In the genomic region with DNA sequence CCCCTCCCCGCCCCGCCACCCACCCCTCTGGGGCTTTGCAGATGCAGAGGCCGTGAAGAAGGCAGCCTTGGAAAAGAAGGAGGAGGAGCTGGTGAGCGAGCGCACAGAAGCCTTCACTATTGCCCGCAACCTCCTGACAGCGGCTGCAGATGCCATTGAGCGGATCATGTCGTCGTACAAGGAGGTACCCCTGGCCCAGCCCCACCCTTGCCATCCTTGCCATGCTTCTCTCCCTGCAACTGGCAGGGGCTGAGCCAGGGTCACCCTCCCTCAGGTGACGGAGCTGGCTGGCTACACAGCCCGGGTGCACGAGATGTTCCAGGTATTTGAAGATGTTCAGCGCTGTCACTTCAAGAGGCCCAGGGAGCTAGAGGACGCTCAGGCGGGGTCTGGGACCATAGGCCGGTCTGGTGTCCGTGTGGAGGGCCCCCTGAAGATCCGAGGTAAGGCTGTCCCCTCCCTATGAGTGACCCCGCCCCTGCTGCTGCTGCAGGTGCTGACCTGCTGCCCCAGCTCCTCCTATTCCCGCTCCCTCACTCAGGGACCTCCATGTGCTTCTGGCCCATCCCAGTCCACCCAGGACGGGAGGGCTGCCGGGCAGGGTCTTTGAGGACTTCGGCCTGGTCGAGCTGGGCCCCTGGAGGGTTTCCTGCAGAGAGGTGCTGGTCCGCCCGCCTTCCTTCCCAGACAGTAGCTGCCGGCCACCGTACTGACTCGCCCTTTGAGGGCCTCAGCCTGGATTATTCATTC, we compare ENCODE assay signal across 15 cellular contexts. TPM values are rescaled to one million over a fixed set of nuclear protein-coding genes. Genes with fewer than 3 reads are reported as not detected.
DNase-seq lines count a peak whose midpoint lies in the region; ATAC-seq, FAIRE-seq and TF ChIP-seq lines count a peak whose summit lies in the region.
"Had no signal": no experiment of that assay in that cellular context is flagged by ENCODE, and none has a peak within 500 bp of the region (broad histone marks: within the 10 kb centered on the region; RNA-seq: fewer than 3 reads in every experiment).

No MANE protein-coding gene starts in this region.

- CTCF ChIA-PET in K562 (lab: Yijun Ruan, JAX; ENCODE audit: low intra/inter-chr PET ratio) = no interaction called here

- H3K36me3 ChIP-seq in BLaER1 = peaks cover 56% of the 10 kb centered on the region
- H3K36me3 ChIP-seq in BLaER1 treated with 17β-estradiol and CSF1 and Interleukin-3, amounts not matched to agents 10 nM and 100 nM = peaks cover 3 to 66% (median 19%) of the 10 kb centered on the region in 11 experiments; a peak in 17 of 22 replicates
- H3K36me3 ChIP-seq in K562 (ENCODE audit: control insufficient read depth, insufficient read depth, low read length) = no peaks in the 10 kb centered on the region; the same call in 2 of the 3 replicates
- no peaks in the 10 kb centered on the region for H3K36me3 ChIP-seq in osteoblast (ENCODE audit: insufficient read depth, low read length)
- H3K36me3 ChIP-seq: BE2C had no signal

- ATAC-seq in K562 (no peak), GM21529 (IDR thresholded peaks at IDR 0.05; ENCODE audit: unreplicated experiment) (no peak)

- H3K4me1 ChIP-seq in BLaER1 = peaks cover 68% of the 10 kb centered on the region
- peaks cover 36 to 86% (median 66%) of the 10 kb centered on the region in 10 experiments for H3K4me1 ChIP-seq in BLaER1 treated with 17β-estradiol and CSF1 and Interleukin-3, amounts not matched to agents 10 nM and 100 nM
- H3K4me1 ChIP-seq in K562 (replicated peaks in 1 of 2; ENCODE audit: control insufficient read depth in 2 of 2, insufficient read depth in 2 of 2, low read length in 2 of 2) = peaks cover 8 to 48% of the 10 kb centered on the region in 2 experiments; a peak in 4 of 5 replicates
- no peaks in the 10 kb centered on the region for H3K4me1 ChIP-seq in osteoblast (ENCODE audit: insufficient read depth, low read length)
- H3K4me1 ChIP-seq: A549, Caco-2 had no signal

- TF ChIP-seq CTCF in K562 (IDR thresholded peaks at IDR 0.05 in 2 of 3, conservative IDR thresholded peaks at IDR 0.05 in 1 of 3; ENCODE audit: insufficient read depth in 2 of 3, low read depth in 1 of 3, low read length in 3 of 3) (no peak), osteoblast (IDR thresholded peaks at IDR 0.05; ENCODE audit: extremely low read depth, low read depth, low read length) (no peak)

- H3K9ac ChIP-seq in BLaER1 (no peak overlapping the region), K562 (ENCODE audit: insufficient read depth in 1 of 2, low read depth in 2 of 2, low read length in 2 of 2) (peak overlapping the region in 1 of 2 experiments; percentile 65; a peak in 2 of 4 replicates)
- H3K9ac ChIP-seq in BLaER1 treated with 17β-estradiol and CSF1 and Interleukin-3, amounts not matched to agents 10 nM and 100 nM = peak overlapping the region in 1 of 11 experiments; percentile 44; a peak in 1 of 22 replicates

- H3K9me3 ChIP-seq in BLaER1 (peaks cover 35% of the 10 kb centered on the region), K562 (replicated peaks; ENCODE audit: control insufficient read depth, insufficient read depth, low read depth, low read length) (0 out of 2 replicates have a peak, but pooled peaks cover 2% of the 10 kb centered on the region), osteoblast (ENCODE audit: low read depth, low read length) (peaks cover 3% of the 10 kb centered on the region)
- H3K9me3 ChIP-seq in BLaER1 treated with 17β-estradiol and CSF1 and Interleukin-3, amounts not matched to agents 10 nM and 100 nM (replicated peaks in 1 of 11) = peaks cover 13 to 46% (median 35%) of the 10 kb centered on the region in 11 experiments
- H3K9me3 ChIP-seq: A549, BE2C, Caco-2 had no signal

- TF ChIP-seq EP300 in K562 (IDR thresholded peaks at IDR 0.05; ENCODE audit: low read length) = no peak

- H3K79me2 ChIP-seq in K562 (ENCODE audit: control insufficient read depth, insufficient read depth, low read length) (no peaks in the 10 kb centered on the region), osteoblast (ENCODE audit: insufficient read depth, low read length) (no peaks in the 10 kb centered on the region)

- H3K4me3 ChIP-seq in BLaER1 (no peak overlapping the region), K562 (no peak overlapping the region), osteoblast (ENCODE audit: insufficient read depth, low read length) (no peak overlapping the region)
- no peak overlapping the region for H3K4me3 ChIP-seq in BLaER1 treated with 17β-estradiol and CSF1 and Interleukin-3, amounts not matched to agents 10 nM and 100 nM
- H3K4me3 ChIP-seq: A549, GM12878, GM23338 had no signal

- H3K9me1 ChIP-seq in K562 (ENCODE audit: control insufficient read depth, insufficient read depth, low read length) = no peaks in the 10 kb centered on the region

- H3K27ac ChIP-seq in BLaER1 (no peak overlapping the region), K562 (ENCODE audit: extremely low read depth, low read depth, low read length) (no peak overlapping the region), osteoblast (ENCODE audit: low read depth, low read length) (no peak overlapping the region)
- H3K27ac ChIP-seq in BLaER1 treated with 17β-estradiol and CSF1 and Interleukin-3, amounts not matched to agents 10 nM and 100 nM = no peak overlapping the region
- H3K27ac ChIP-seq: A549 had no signal

- DNase-seq in K562 (ENCODE audit: extremely low read depth in 1 of 4, low spot score in 3 of 4) (no peak), osteoblast (ENCODE audit: insufficient read length, low spot score, missing footprints) (peak; percentile 69), RKO (ENCODE audit: low spot score) (no peak)
- no peak for DNase-seq in activated CD4-positive, CD25-positive, alpha-beta regulatory T cell treated with anti-CD3 and anti-CD28 coated beads, Interleukin-2, amount 50 U/mL, for 72 hours
- DNase-seq: Caco-2; CD8-positive, alpha-beta memory T cell; H9; IMR-90 had no signal

- H3K27me3 ChIP-seq in BLaER1 = peaks cover 27% of the 10 kb centered on the region
- peaks cover 4 to 91% (median 61%) of the 10 kb centered on the region in 11 experiments; a peak in 20 of 22 replicates for H3K27me3 ChIP-seq in BLaER1 treated with 17β-estradiol and CSF1 and Interleukin-3, amounts not matched to agents 10 nM and 100 nM
- H3K27me3 ChIP-seq in K562 (ENCODE audit: control insufficient read depth in 2 of 2, insufficient read depth in 2 of 2, low read length in 2 of 2) = no peaks in the 10 kb centered on the region
- H3K27me3 ChIP-seq in osteoblast (ENCODE audit: insufficient read depth, low read length) = no peaks in the 10 kb centered on the region
- H3K27me3 ChIP-seq: BE2C had no signal

- in situ Hi-C loops in K562 (cut with MboI) = no loop called here

- no peak for FAIRE-seq in K562 (lab: Jason Lieb, UNC)
- FAIRE-seq: A549, GM12878 had no signal

- POLR2A ChIA-PET in K562 (lab: Yijun Ruan, JAX) = no interaction called here

- no peak for TF ChIP-seq RAD21 in K562 (CRISPR knock-in tag; conservative IDR thresholded peaks at IDR 0.05 in 1 of 2, IDR thresholded peaks at IDR 0.05 in 1 of 2)

- BruUV-seq in K562 (replicated peaks; lab: Mats Ljungman, UMichigan) = no TSS peak

- H3K4me2 ChIP-seq in BLaER1 (peak overlapping the region; percentile 71), K562 (ENCODE audit: insufficient read depth, low read length) (no peak overlapping the region), osteoblast (ENCODE audit: insufficient read depth, low read length) (no peak overlapping the region)
- H3K4me2 ChIP-seq in BLaER1 treated with 17β-estradiol and CSF1 and Interleukin-3, amounts not matched to agents 10 nM and 100 nM = peak overlapping the region in 10 of 11 experiments; percentile 36 to 65 (median 56); a peak in 18 of 22 replicates
- H3K4me2 ChIP-seq: A549, GM23338 had no signal

- WGBS in K562 (ENCODE audit: insufficient coverage, low coverage, missing lambda C conversion rate) = 85% methylated on average over 20 of the region's 30 CpGs

- intact Hi-C loops in K562 (cut with micrococcal nuclease) = no loop called here

- H2AFZ ChIP-seq in K562 (ENCODE audit: low read depth, low read length) (no peak overlapping the region), osteoblast (ENCODE audit: low read length) (no peak overlapping the region)
- H2AFZ ChIP-seq: GM23338 had no signal

- TF ChIP-seq POLR2A in K562 (conservative IDR thresholded peaks at IDR 0.05) = no peak

- H4K20me1 ChIP-seq in BLaER1 (peaks cover 30% of the 10 kb centered on the region), K562 (replicated peaks; ENCODE audit: control insufficient read depth, insufficient read depth, low read length) (no peaks in the 10 kb centered on the region), osteoblast (ENCODE audit: insufficient read depth, low read length) (peaks cover 6% of the 10 kb centered on the region)
- H4K20me1 ChIP-seq in BLaER1 treated with 17β-estradiol and CSF1 and Interleukin-3, amounts not matched to agents 10 nM and 100 nM = peaks cover 12 to 88% (median 42%) of the 10 kb centered on the region in 11 experiments; a peak in 20 of 22 replicates

RNA-seq across cellular contexts. Expression of a gene that starts 11.6 kb away (rescaled TPM):
- total RNA-seq in K562 (2011; cell fraction: chromatin; rRNA removed; ENCODE audit: low replicate concordance) = 3.4 and 16.6 TPM in 2 replicates
- total RNA-seq in K562 (2011; cell fraction: nucleolus; rRNA removed) = 12.9 and 17.3 TPM in 2 replicates
- 7.3 TPM in 2 replicates for total RNA-seq in K562 (2011; cell fraction: nucleoplasm; rRNA removed)
- total RNA-seq in K562 (2014; rRNA removed) (3.9 and 6.0 TPM in 2 replicates), K562 (2014; rRNA removed; fragmentation: Illumina TruSeq; extraction: Trizol) (0.80 and 1.4 TPM in 2 replicates), K562 (2015; rRNA removed; fragmentation: Illumina TruSeq; extraction: Trizol) (2.8 and 3.1 TPM in 2 replicates), K562 (2021) (6.9 and 7.1 TPM in 2 replicates), osteoblast (14.1 and 16.3 TPM in 2 replicates)
- polyA plus RNA-seq in K562 (2011; rRNA removed) (1.6 and 3.8 TPM in 2 replicates), K562 (2014; fragmentation: Illumina TruSeq; extraction: Trizol) (2.2 and 3.5 TPM in 2 replicates), K562 (2014; fragmentation: Nextera tagmentation; extraction: Ambion mirVana) (under 1 TPM; 0.07 to 0.18 TPM), K562 (2014; rRNA removed) (3.8 and 5.2 TPM in 2 replicates)
- polyA plus RNA-seq in K562 (2011; cell fraction: cytosol; rRNA removed) = 2.8 and 5.5 TPM in 2 replicates
- 8.7 and 16.4 TPM in 2 replicates for polyA plus RNA-seq in K562 (2011; cell fraction: nucleus; rRNA removed)
- 6.3 and 9.6 TPM in 2 replicates for polyA plus RNA-seq in K562 (2012)
- 1.8 and 2.6 TPM in 2 replicates for polyA minus RNA-seq in K562 (2011; rRNA and poly(A)+ RNA removed)
- 4.3 and 4.4 TPM in 2 replicates for polyA minus RNA-seq in K562 (2011; cell fraction: cytosol; rRNA and poly(A)+ RNA removed)
- 7.9 and 8.4 TPM in 2 replicates for polyA minus RNA-seq in K562 (2011; cell fraction: nucleus; rRNA and poly(A)+ RNA removed)

RNA-seq across cellular contexts. Expression of a gene that starts 12.1 kb away (rescaled TPM):
- 194 and 313 TPM in 2 replicates for total RNA-seq in K562 (2011; cell fraction: chromatin; rRNA removed; ENCODE audit: low replicate concordance)
- 389 and 398 TPM in 2 replicates for total RNA-seq in K562 (2011; cell fraction: nucleolus; rRNA removed)
- 299 and 322 TPM in 2 replicates for total RNA-seq in K562 (2011; cell fraction: nucleoplasm; rRNA removed)
- 156 and 184 TPM in 2 replicates for total RNA-seq in K562 (2014; rRNA removed)
- 206 and 225 TPM in 2 replicates for total RNA-seq in K562 (2014; rRNA removed; fragmentation: Illumina TruSeq; extraction: Trizol)
- total RNA-seq in K562 (2015; rRNA removed; fragmentation: Illumina TruSeq; extraction: Trizol) = 170 and 173 TPM in 2 replicates
- 261 and 262 TPM in 2 replicates for total RNA-seq in K562 (2021)
- polyA plus RNA-seq in K562 (2011; rRNA removed) = 157 and 186 TPM in 2 replicates
- 164 and 227 TPM in 2 replicates for polyA plus RNA-seq in K562 (2011; cell fraction: cytosol; rRNA removed)
- polyA plus RNA-seq in K562 (2011; cell fraction: nucleus; rRNA removed) = 115 and 116 TPM in 2 replicates
- 235 and 441 TPM in 2 replicates for polyA plus RNA-seq in K562 (2012)
- 188 and 219 TPM in 2 replicates for polyA plus RNA-seq in K562 (2014; fragmentation: Illumina TruSeq; extraction: Trizol)
- polyA plus RNA-seq in K562 (2014; fragmentation: Nextera tagmentation; extraction: Ambion mirVana) = 100 to 1,000 TPM; 562 to 683 TPM
- 175 and 176 TPM in 2 replicates for polyA plus RNA-seq in K562 (2014; rRNA removed)
- 177 and 181 TPM in 2 replicates for polyA minus RNA-seq in K562 (2011; rRNA and poly(A)+ RNA removed)
- 74.4 and 86.4 TPM in 2 replicates for polyA minus RNA-seq in K562 (2011; cell fraction: cytosol; rRNA and poly(A)+ RNA removed)
- 30.8 and 43.7 TPM in 2 replicates for polyA minus RNA-seq in K562 (2011; cell fraction: nucleus; rRNA and poly(A)+ RNA removed)
- total RNA-seq in osteoblast = 114 and 118 TPM in 2 replicates

RNA-seq across cellular contexts. Expression of a gene that starts 27.8 kb away (rescaled TPM):
- 2.4 and 18.7 TPM in 2 replicates for total RNA-seq in K562 (2011; cell fraction: chromatin; rRNA removed; ENCODE audit: low replicate concordance)
- total RNA-seq in K562 (2011; cell fraction: nucleolus; rRNA removed) = 5.5 and 11.0 TPM in 2 replicates
- total RNA-seq in K562 (2011; cell fraction: nucleoplasm; rRNA removed) = 3.1 and 3.7 TPM in 2 replicates
- total RNA-seq in K562 (2014; rRNA removed) = 1.6 and 2.0 TPM in 2 replicates
- 0.22 TPM in 1 of 2 replicates, not detected in the other for total RNA-seq in K562 (2014; rRNA removed; fragmentation: Illumina TruSeq; extraction: Trizol)
- 0.25 and 0.72 TPM in 2 replicates for total RNA-seq in K562 (2015; rRNA removed; fragmentation: Illumina TruSeq; extraction: Trizol)
- 1.6 TPM in 2 replicates for total RNA-seq in K562 (2021)
- polyA plus RNA-seq in K562 (2011; rRNA removed) = 1.5 and 2.4 TPM in 2 replicates
- 0.63 and 1.1 TPM in 2 replicates for polyA plus RNA-seq in K562 (2011; cell fraction: cytosol; rRNA removed)
- 12.2 and 14.5 TPM in 2 replicates for polyA plus RNA-seq in K562 (2011; cell fraction: nucleus; rRNA removed)
- 0.94 and 1.7 TPM in 2 replicates for polyA plus RNA-seq in K562 (2012)
- 0.40 and 0.50 TPM in 2 replicates for polyA plus RNA-seq in K562 (2014; fragmentation: Illumina TruSeq; extraction: Trizol)
- not detected for polyA plus RNA-seq in K562 (2014; fragmentation: Nextera tagmentation; extraction: Ambion mirVana)
- polyA plus RNA-seq in K562 (2014; rRNA removed) = 1.4 and 1.6 TPM in 2 replicates
- polyA minus RNA-seq in K562 (2011; rRNA and poly(A)+ RNA removed) = 0.81 and 1.2 TPM in 2 replicates
- 1.2 and 2.0 TPM in 2 replicates for polyA minus RNA-seq in K562 (2011; cell fraction: cytosol; rRNA and poly(A)+ RNA removed)
- polyA minus RNA-seq in K562 (2011; cell fraction: nucleus; rRNA and poly(A)+ RNA removed) = 4.0 and 4.3 TPM in 2 replicates
- total RNA-seq in osteoblast = 2.7 and 4.3 TPM in 2 replicates
- polyA plus RNA-seq: CD8-positive, alpha-beta memory T cell had no signal

RNA-seq across cellular contexts. Expression of a gene that starts 44.6 kb away (rescaled TPM):
- 0.42 TPM in 1 of 2 replicates, not detected in the other for total RNA-seq in K562 (2011; cell fraction: chromatin; rRNA removed; ENCODE audit: low replicate concordance)
- total RNA-seq in K562 (2011; cell fraction: nucleolus; rRNA removed) = 0.17 and 0.39 TPM in 2 replicates
- total RNA-seq in K562 (2011; cell fraction: nucleoplasm; rRNA removed) = 0.07 TPM in 1 of 2 replicates, not detected in the other
- total RNA-seq in K562 (2014; rRNA removed) (0.09 TPM in 1 of 2 replicates, not detected in the other), K562 (2014; rRNA removed; fragmentation: Illumina TruSeq; extraction: Trizol) (not detected in 2 replicates), K562 (2015; rRNA removed; fragmentation: Illumina TruSeq; extraction: Trizol) (not detected in 2 replicates), K562 (2021) (0.04 TPM in 1 of 2 replicates, not detected in the other), osteoblast (0.36 TPM in 1 of 2 replicates, not detected in the other)
- polyA plus RNA-seq in K562 (2011; rRNA removed) (0.01 and 0.12 TPM in 2 replicates), K562 (2014; fragmentation: Illumina TruSeq; extraction: Trizol) (0.03 TPM in 1 of 2 replicates, not detected in the other), K562 (2014; fragmentation: Nextera tagmentation; extraction: Ambion mirVana) (under 1 TPM; 0.04 to 0.06 TPM), K562 (2014; rRNA removed) (0.03 and 0.07 TPM in 2 replicates)
- 0.03 and 0.15 TPM in 2 replicates for polyA plus RNA-seq in K562 (2011; cell fraction: cytosol; rRNA removed)
- 0.07 and 0.27 TPM in 2 replicates for polyA plus RNA-seq in K562 (2011; cell fraction: nucleus; rRNA removed)
- polyA plus RNA-seq in K562 (2012) = 0.84 and 1.1 TPM in 2 replicates
- not detected in 2 replicates for polyA minus RNA-seq in K562 (2011; rRNA and poly(A)+ RNA removed)
- not detected in 2 replicates for polyA minus RNA-seq in K562 (2011; cell fraction: cytosol; rRNA and poly(A)+ RNA removed)
- polyA minus RNA-seq in K562 (2011; cell fraction: nucleus; rRNA and poly(A)+ RNA removed) = 0.11 and 0.13 TPM in 2 replicates
- total RNA-seq: Caco-2; CD8-positive, alpha-beta memory T cell; GM12878; GM23338; H9 had no signal
- polyA plus RNA-seq: CD8-positive, alpha-beta memory T cell had no signal

RNA-seq across cellular contexts. Expression of a gene that starts 48.5 kb away (rescaled TPM):
- 456 and 1,096 TPM in 2 replicates for total RNA-seq in K562 (2011; cell fraction: chromatin; rRNA removed; ENCODE audit: low replicate concordance)
- 646 and 663 TPM in 2 replicates for total RNA-seq in K562 (2011; cell fraction: nucleolus; rRNA removed)
- total RNA-seq in K562 (2011; cell fraction: nucleoplasm; rRNA removed) = 500 and 510 TPM in 2 replicates
- total RNA-seq in K562 (2014; rRNA removed) (29.6 and 45.6 TPM in 2 replicates), K562 (2014; rRNA removed; fragmentation: Illumina TruSeq; extraction: Trizol) (24.7 and 34.3 TPM in 2 replicates), K562 (2015; rRNA removed; fragmentation: Illumina TruSeq; extraction: Trizol) (30.3 and 31.0 TPM in 2 replicates), K562 (2021) (122 and 144 TPM in 2 replicates), osteoblast (15.3 and 19.5 TPM in 2 replicates)
- polyA plus RNA-seq in K562 (2011; rRNA removed) (139 and 294 TPM in 2 replicates), K562 (2014; fragmentation: Illumina TruSeq; extraction: Trizol) (73.5 and 87.0 TPM in 2 replicates), K562 (2014; fragmentation: Nextera tagmentation; extraction: Ambion mirVana) (1 to 10 TPM in 1 of 2 experiments, under 1 TPM in 1; 0.68 to 1.7 TPM), K562 (2014; rRNA removed) (76.7 and 77.6 TPM in 2 replicates)
- polyA plus RNA-seq in K562 (2011; cell fraction: cytosol; rRNA removed) = 237 and 320 TPM in 2 replicates
- polyA plus RNA-seq in K562 (2011; cell fraction: nucleus; rRNA removed) = 1,046 and 1,667 TPM in 2 replicates
- polyA plus RNA-seq in K562 (2012) = 94.9 and 162 TPM in 2 replicates
- polyA minus RNA-seq in K562 (2011; rRNA and poly(A)+ RNA removed) = 85.5 and 108 TPM in 2 replicates
- 134 and 269 TPM in 2 replicates for polyA minus RNA-seq in K562 (2011; cell fraction: cytosol; rRNA and poly(A)+ RNA removed)
- 124 and 281 TPM in 2 replicates for polyA minus RNA-seq in K562 (2011; cell fraction: nucleus; rRNA and poly(A)+ RNA removed)

Comparison
In these comparisons a context has a peak if more than half of its experiments do, and no peak if none do; other contexts are left out.
1. H3K4me2 ChIP-seq: peak in BLaER1 (single experiment) and BLaER1 treated with 17β-estradiol and CSF1 and Interleukin-3, amounts not matched to agents 10 nM and 100 nM (10 of 11); none in K562 (single experiment) and osteoblast (single experiment).